In genomic region chr4:25310825-25311210, GRCh38 we compare ENCODE assay signal across 15 cellular contexts. TPM values are rescaled to one million over a fixed set of nuclear protein-coding genes. Genes with fewer than 3 reads are reported as not detected.
A peak's percentile ranks its signal among the peaks of the same experiment; 100 is the strongest.
DNase-seq lines count a peak whose midpoint lies in the region; ATAC-seq, FAIRE-seq and TF ChIP-seq lines count a peak whose summit lies in the region.
"Had no signal": no experiment of that assay in that cellular context is flagged by ENCODE, and none has a peak within 500 bp of the region (broad histone marks: within the 10 kb centered on the region; RNA-seq: fewer than 3 reads in every experiment).

No MANE protein-coding gene starts in this region.

- H3K9me3 ChIP-seq in MM.1S (replicated peaks; ENCODE audit: insufficient read depth, low read length) (no peaks in the 10 kb centered on the region), small intestine (ENCODE audit: control insufficient read depth, low read depth) (no peaks in the 10 kb centered on the region)
- H3K9me3 ChIP-seq: esophagus squamous epithelium, tibial nerve had no signal

- peak overlapping the region; percentile 42 to 90 (median 83) for H3K27ac Mint-ChIP-seq in naive B cell
- H3K27ac Mint-ChIP-seq: CD4-positive, alpha-beta memory T cell; immature natural killer cell had no signal

- peaks cover 24% of the 10 kb centered on the region for H3K79me2 ChIP-seq in MM.1S (ENCODE audit: low read length)

- 70 to 100% (median 91%) methylated on average over 1 of the region's 1 CpG for WGBS in small intestine, 3 donors

- peak overlapping the region; percentile 50 for H3K4me3 ChIP-seq in MM.1S (ENCODE audit: low read length)
- H3K4me3 ChIP-seq in small intestine (ENCODE audit: low read depth in 1 of 2, low read length in 2 of 2): no peak overlapping the region
- H3K4me3 ChIP-seq: esophagus squamous epithelium, tibial nerve had no signal

- H3K36me3 ChIP-seq in MM.1S (replicated peaks; ENCODE audit: insufficient read depth, low read length) (0 out of 2 replicates have a peak, but pooled peaks cover under 1% of the 10 kb centered on the region), small intestine (ENCODE audit: control insufficient read depth in 2 of 2, insufficient read depth in 2 of 2, low read length in 2 of 2) (no peaks in the 10 kb centered on the region)

- no peak for TF ChIP-seq CTCF in MM.1S (IDR thresholded peaks at IDR 0.05; ENCODE audit: low read length)

- peak overlapping the region; percentile 82 for H3K27ac ChIP-seq in MM.1S (ENCODE audit: low read length)
- H3K27ac ChIP-seq in substantia nigra (ENCODE audit: low read depth, low read length, poor library complexity, severe bottlenecking): no peak overlapping the region
- no peak overlapping the region for H3K27ac ChIP-seq in small intestine (ENCODE audit: low read depth in 1 of 2, low read length in 1 of 2)

- peak; percentile 33 for DNase-seq in MM.1S
- no peak for DNase-seq in naive B cell
- no peak for DNase-seq in nucleus accumbens (lab: John Stamatoyannopoulos, UW)
- no peak for DNase-seq in substantia nigra (lab: John Stamatoyannopoulos, UW)
- DNase-seq in small intestine: no peak
- DNase-seq: activated CD8-positive, alpha-beta memory T cell treated with anti-CD3 and anti-CD28 coated beads for 24 hours; activated naive CD4-positive, alpha-beta T cell treated with anti-CD3 and anti-CD28 coated beads, Interleukin-2, amount 50 U/mL, for 16 hours; CD4-positive, alpha-beta memory T cell; esophagus squamous epithelium; immature natural killer cell; NCI-H524 had no signal

- no peaks in the 10 kb centered on the region for H3K27me3 ChIP-seq in MM.1S (replicated peaks; ENCODE audit: insufficient read depth, low read length)
- H3K27me3 ChIP-seq in small intestine (ENCODE audit: control insufficient read depth in 2 of 2, insufficient read depth in 2 of 2, low read length in 2 of 2): no peaks in the 10 kb centered on the region
- H3K27me3 ChIP-seq: tibial nerve had no signal

- no peaks in the 10 kb centered on the region for H3K36me3 Mint-ChIP-seq in naive B cell
- H3K36me3 Mint-ChIP-seq: immature natural killer cell had no signal

- H3K4me1 Mint-ChIP-seq in naive B cell: peaks cover 22 to 55% (median 47%) of the 10 kb centered on the region in 3 donors

- peak overlapping the region; percentile 62 for H3K4me2 ChIP-seq in MM.1S (ENCODE audit: low read depth, low read length)

- H3K9ac ChIP-seq in MM.1S (ENCODE audit: low read length): peak overlapping the region; percentile 44; the same call in 1 of the 2 replicates

- H3K4me3 Mint-ChIP-seq in naive B cell: peak overlapping the region; percentile 13 to 76 (median 64)
- H3K4me3 Mint-ChIP-seq: CD4-positive, alpha-beta memory T cell had no signal

- no peaks in the 10 kb centered on the region for H3K27me3 Mint-ChIP-seq in naive B cell

- H3F3A ChIP-seq in MM.1S (ENCODE audit: insufficient read depth, low read length): peaks cover 19% of the 10 kb centered on the region

- FAIRE-seq in small intestine (lab: Jason Lieb, UNC): no peak

- H3K9me2 ChIP-seq in MM.1S (replicated peaks; ENCODE audit: insufficient read depth, low read length): no peaks in the 10 kb centered on the region

- H3K4me1 ChIP-seq in MM.1S (ENCODE audit: low read length) (peaks cover 14% of the 10 kb centered on the region; the same call in 1 of the 2 replicates), small intestine (ENCODE audit: control insufficient read depth in 2 of 2, insufficient read depth in 1 of 2, low read depth in 1 of 2, low read length in 1 of 2) (no peaks in the 10 kb centered on the region)

- peak overlapping the region; percentile 42 for H2AFZ ChIP-seq in MM.1S (ENCODE audit: low read length)

- ATAC-seq in GM18499 (IDR thresholded peaks at IDR 0.05; ENCODE audit: insufficient read depth, unreplicated experiment) (peak; percentile 10), GM21723 (IDR thresholded peaks at IDR 0.05; ENCODE audit: unreplicated experiment) (peak; percentile 35), naive B cell (ENCODE audit: low read depth in 2 of 2) (no peak), HG03175 (IDR thresholded peaks at IDR 0.05; ENCODE audit: unreplicated experiment) (no peak)

- H3K9me3 Mint-ChIP-seq in naive B cell: peaks cover 0 to 4% (median 0%) of the 10 kb centered on the region in 7 donors
- H3K9me3 Mint-ChIP-seq: immature natural killer cell had no signal

- no peaks in the 10 kb centered on the region for H4K20me1 ChIP-seq in MM.1S (ENCODE audit: insufficient read depth, low read length)

RNA-seq across cellular contexts. Expression of gene ZCCHC4, which starts 1.8 kb away (rescaled TPM):
- polyA plus RNA-seq in naive B cell (ENCODE audit: low read depth in 6 of 6): 10 to 100 TPM in 3 of 6 donors, 1 to 10 TPM in 2, not detected in 1; 7.0 to 14.3 (median 10.3) TPM
- 1 to 10 TPM; 3.5 to 5.0 (median 4.0) TPM for polyA plus RNA-seq in small intestine

Comparison
In these comparisons a context has a peak if more than half of its experiments do, and no peak if none do; other contexts are left out.
1. ATAC-seq: peak in GM18499 (single experiment) and GM21723 (single experiment); none in naive B cell (0 of 2) and HG03175 (single experiment).